In genomic region chr14:77457115-77457521, GRCh38 we compare ENCODE assay signal across 8 cellular contexts. TPM values are rescaled to one million over a fixed set of nuclear protein-coding genes. Genes with fewer than 3 reads are reported as not detected.
DNase-seq lines count a peak whose midpoint lies in the region; ATAC-seq and TF ChIP-seq lines count a peak whose summit lies in the region.

No MANE protein-coding gene starts in this region.

- DNase-seq in NCI-H748 treated with DMSO at 0.1 percent for 48 hours (lab: John Stamatoyannopoulos, UW): peak; percentile 63
- no peak for DNase-seq in NCI-H748 (lab: John Stamatoyannopoulos, UW; ENCODE audit: unreplicated experiment)
- no peak for DNase-seq in left colon
- no peak for DNase-seq in tibial nerve (ENCODE audit: low spot score in 2 of 2)
- DNase-seq in hippocampal formation (lab: John Stamatoyannopoulos, UW): no peak
- no peak for DNase-seq in NCI-H1694 (lab: John Stamatoyannopoulos, UW)

- H3K4me1 ChIP-seq in tibial nerve: peaks cover 0 to 40% (median 17%) of the 10 kb centered on the region in 4 donors

- TF ChIP-seq POLR2A in tibial nerve (IDR thresholded peaks at IDR 0.05): peak in 1 of 2 donors; percentile 54

- peak overlapping the region; percentile 89 to 98 (median 92) for H3K4me3 ChIP-seq in tibial nerve

- intact Hi-C loops in left colon (cut with DNase I, micrococcal nuclease): no loop called here

- H3K27me3 ChIP-seq in tibial nerve: no peaks in the 10 kb centered on the region

- H3K36me3 ChIP-seq in tibial nerve: peaks cover 0 to 40% (median 4%) of the 10 kb centered on the region in 3 donors

- ATAC-seq in HG03469 (IDR thresholded peaks at IDR 0.05; ENCODE audit: unreplicated experiment): peak; percentile 2
- peak; percentile 25 for ATAC-seq in left colon

- H3K27ac ChIP-seq in adipose tissue (ENCODE audit: low read depth, low read length): peak overlapping the region; percentile 33
- H3K27ac ChIP-seq in tibial nerve: peak overlapping the region; percentile 92 to 98 (median 98)

- no peaks in the 10 kb centered on the region for H3K9me3 ChIP-seq in tibial nerve

- 0 to 1% (median 1%) methylated on average over 18 of the region's 18 CpGs for WGBS in adipose tissue, 3 donors
- WGBS in tibial nerve, 2 donors: 0% methylated on average over 18 of the region's 18 CpGs

- no peak for TF ChIP-seq EP300 in tibial nerve (IDR thresholded peaks at IDR 0.05)

- TF ChIP-seq CTCF in tibial nerve (IDR thresholded peaks at IDR 0.05): no peak

RNA-seq across cellular contexts. Expression of gene VIPAS39, which starts 0.3 kb away (rescaled TPM):
- 1 to 10 TPM; 7.8 to 9.7 (median 8.5) TPM for polyA plus RNA-seq in adipose tissue
- total RNA-seq in left colon (10 to 100 TPM; 13.3 to 18.8 TPM), tibial nerve (10 to 100 TPM; 10.5 to 24.0 (median 16.2) TPM)

RNA-seq across cellular contexts. Expression of gene AHSA1, which starts 0.8 kb away (rescaled TPM):
- polyA plus RNA-seq in adipose tissue: 10 to 100 TPM; 42.9 to 85.5 (median 82.6) TPM
- total RNA-seq in left colon (10 to 100 TPM; 83.3 to 86.3 TPM), tibial nerve (100 to 1,000 TPM in 2 of 4 donors, 10 to 100 TPM in 2; 58.5 to 146 (median 102) TPM)

RNA-seq across cellular contexts. Expression of gene NOXRED1, which starts 33.8 kb away (rescaled TPM):
- under 1 TPM; 0.10 to 0.24 (median 0.22) TPM for polyA plus RNA-seq in adipose tissue
- under 1 TPM; 0.45 to 0.46 TPM for total RNA-seq in left colon
- total RNA-seq in tibial nerve: 1 to 10 TPM in 1 of 4 donors, not detected in 3; 9.0 TPM

RNA-seq across cellular contexts. Expression of gene ISM2, which starts 41.5 kb away (rescaled TPM):
- under 1 TPM in 1 of 3 donors, not detected in 2; 0.24 TPM for polyA plus RNA-seq in adipose tissue
- total RNA-seq in left colon (under 1 TPM in 1 of 2 donors, not detected in 1; 0.14 TPM), tibial nerve (under 1 TPM in 1 of 4 donors, not detected in 3; 0.44 TPM)
